In genomic region chr10:102646610-102647432, GRCh38 we compare ENCODE assay signal across 8 cellular contexts. TPM values are rescaled to one million over a fixed set of nuclear protein-coding genes. Genes with fewer than 3 reads are reported as not detected.
DNase-seq lines count a peak whose midpoint lies in the region; ATAC-seq, FAIRE-seq and TF ChIP-seq lines count a peak whose summit lies in the region.

No MANE protein-coding gene starts in this region.

- CTCF ChIA-PET in SK-N-SH (lab: Yijun Ruan, JAX) = interaction anchor here (0.7 to 4.7 kb wide), 6 partner anchors 12 to 142 kb away, joined by 3 to 56 read pairs (median 16); partner anchors contain the start of gene SUFU
- CTCF ChIA-PET in mammary epithelial cell (lab: Charles Lee; ENCODE audit: low non-redundant PET) = no interaction called here

- H3K27ac ChIP-seq in SK-N-SH (ENCODE audit: low read depth in 2 of 2, low read length in 1 of 2) (peak overlapping the region; percentile 92 to 93), mammary epithelial cell (ENCODE audit: insufficient read depth, low read depth, low read length) (peak overlapping the region; percentile 85), layer of hippocampus (ENCODE audit: low read depth, low read length) (peak overlapping the region; percentile 99)

- FAIRE-seq in GM19239 (lab: Jason Lieb, UNC) = peak; percentile 21

- ATAC-seq in GM18517 (IDR thresholded peaks at IDR 0.05; ENCODE audit: unreplicated experiment) = no peak

- H3K27me3 ChIP-seq in SK-N-SH (ENCODE audit: insufficient read depth) (no peaks in the 10 kb centered on the region), mammary epithelial cell (ENCODE audit: insufficient read depth, low read length) (no peaks in the 10 kb centered on the region), layer of hippocampus (ENCODE audit: control insufficient read depth, insufficient read depth, low read length) (no peaks in the 10 kb centered on the region)

- POLR2A ChIA-PET in SK-N-SH (lab: Yijun Ruan, JAX) = interaction anchor here (0.5 to 3.5 kb wide), 4 partner anchors 9 to 883 kb away, joined by 3 to 33 read pairs (median 14); no protein-coding TSS in a partner anchor

- dilution Hi-C loops in mammary epithelial cell (cut with HindIII; ENCODE audit: low sequenced_read_pairs) = no loop called here

- H3K36me3 ChIP-seq in SK-N-SH (replicated peaks in 1 of 2; ENCODE audit: control insufficient read depth in 1 of 2, insufficient read depth in 2 of 2, low read length in 1 of 2) (peaks cover 4 to 6% of the 10 kb centered on the region in 2 experiments), mammary epithelial cell (ENCODE audit: insufficient read depth, low read length) (no peaks in the 10 kb centered on the region)

- H3K4me2 ChIP-seq in SK-N-SH = peak overlapping the region; percentile 96
- H3K4me2 ChIP-seq in mammary epithelial cell (ENCODE audit: insufficient read depth, low read depth, low read length) = peak overlapping the region; percentile 97

- H3F3A ChIP-seq in SK-N-SH (replicated peaks; ENCODE audit: insufficient read depth) = peaks cover 21% of the 10 kb centered on the region

- 55% methylated on average over 17 of the region's 18 CpGs for WGBS in SK-N-SH (ENCODE audit: low lambda C conversion rate)
- WGBS in mammary epithelial cell (ENCODE audit: low coverage, missing lambda C conversion rate) = 28% methylated on average over 9 of the region's 18 CpGs

- in situ Hi-C loops in mammary epithelial cell (cut with MboI; ENCODE audit: low sequenced_read_pairs in 2 of 2) = no loop called here

- H3K4me3 ChIP-seq in SK-N-SH (ENCODE audit: low read depth in 2 of 2, low read length in 1 of 2) (peak overlapping the region; percentile 56 to 99), mammary epithelial cell (replicated peaks in 1 of 3; ENCODE audit: insufficient read depth in 1 of 3, low read depth in 2 of 3, low read length in 3 of 3) (peak overlapping the region; percentile 64 to 86 (median 66))

- H2AFZ ChIP-seq in SK-N-SH (ENCODE audit: low read depth) (no peak overlapping the region), mammary epithelial cell (ENCODE audit: low read depth, low read length) (peak overlapping the region; percentile 70)

- no peak for DNase-seq in GM19239 (ENCODE audit: insufficient read length, low spot score)
- peak; percentile 73 for DNase-seq in SK-N-SH
- DNase-seq in mammary epithelial cell = no peak
- peak; percentile 23 to 42 for DNase-seq in stimulated activated CD4-positive, alpha-beta T cell treated with anti-CD3 and anti-CD28 coated beads, Interleukin-2, amount 100 ng/mL, for 48 hours
- DNase-seq in NCI-H2081 (lab: John Stamatoyannopoulos, UW) = no peak
- no peak for DNase-seq in NCI-H2029 treated with DMSO at 0.1 percent for 48 hours (lab: John Stamatoyannopoulos, UW)

- intact Hi-C loops in mammary epithelial cell (cut with micrococcal nuclease) = loop anchor here (1.0 to 2.0 kb wide), 2 partner anchors 28 to 144 kb away; partner anchors contain the start of gene SUFU

- BruUV-seq in mammary epithelial cell (replicated peaks; lab: Mats Ljungman, UMichigan) = no TSS peak

- H3K4me1 ChIP-seq in SK-N-SH (ENCODE audit: control insufficient read depth in 1 of 2, insufficient read depth in 2 of 2, low read depth in 1 of 2, low read length in 1 of 2) (peaks cover 28 to 52% of the 10 kb centered on the region in 2 experiments; a peak in 3 of 4 replicates), mammary epithelial cell (ENCODE audit: insufficient read depth, low read length) (peaks cover 39% of the 10 kb centered on the region)

- no peak for TF ChIP-seq RAD21 in SK-N-SH (IDR thresholded peaks at IDR 0.05; ENCODE audit: low read length)

- H3K9me3 ChIP-seq in SK-N-SH (no peaks in the 10 kb centered on the region), mammary epithelial cell (replicated peaks; ENCODE audit: insufficient read depth, low read length) (no peaks in the 10 kb centered on the region)

- no peaks in the 10 kb centered on the region for H3K9me2 ChIP-seq in SK-N-SH

- TF ChIP-seq EP300 in SK-N-SH (IDR thresholded peaks at IDR 0.05; ENCODE audit: borderline replicate concordance in 1 of 2, low read depth in 1 of 2, low read length in 1 of 2) = no peak

- peaks cover 68% of the 10 kb centered on the region for H4K20me1 ChIP-seq in SK-N-SH (ENCODE audit: insufficient read depth)
- H4K20me1 ChIP-seq in mammary epithelial cell (ENCODE audit: insufficient read depth, low read length) = no peaks in the 10 kb centered on the region

- H3K79me2 ChIP-seq in SK-N-SH (ENCODE audit: insufficient read depth) (peaks cover 89% of the 10 kb centered on the region), mammary epithelial cell (ENCODE audit: insufficient read depth, low read length) (peaks cover 75% of the 10 kb centered on the region)

- H3K9ac ChIP-seq in SK-N-SH (peak overlapping the region; percentile 99), mammary epithelial cell (ENCODE audit: insufficient read depth, low read length) (peak overlapping the region; percentile 79)

- TF ChIP-seq CTCF in SK-N-SH (IDR thresholded peaks at IDR 0.05) (no peak), mammary epithelial cell (conservative IDR thresholded peaks at IDR 0.05 in 1 of 2, IDR thresholded peaks at IDR 0.05 in 1 of 2; ENCODE audit: extremely low read depth in 1 of 2, insufficient read depth in 1 of 2, low read depth in 1 of 2, low read length in 2 of 2) (no peak)

TF ChIP-seq in SK-N-SH, 30 proteins besides CTCF, POLR2A, EP300 and RAD21:
- TF ChIP-seq MXI1 (IDR thresholded peaks at IDR 0.05; ENCODE audit: low read depth, low read length) (peak; percentile 36; the same call in 1 of the 2 replicates), NFIC (IDR thresholded peaks at IDR 0.05; ENCODE audit: borderline replicate concordance) (no peak), MAX (IDR thresholded peaks at IDR 0.05; ENCODE audit: low read depth) (0 out of 2 replicates have a peak, but pooled peaks have one; percentile 2), POLR2AphosphoS5 (IDR thresholded peaks at IDR 0.05; ENCODE audit: low read depth, low read length) (peak; percentile 61), PBX3 (IDR thresholded peaks at IDR 0.05) (peak; percentile 9; the same call in 1 of the 2 replicates), YY1 (IDR thresholded peaks at IDR 0.05; ENCODE audit: low read depth) (no peak)

RNA-seq across cellular contexts. Expression of gene TRIM8, which starts 2.5 kb away (rescaled TPM):
- 67.0 and 108 TPM in 2 replicates for polyA plus RNA-seq in SK-N-SH (2012; rRNA removed)
- polyA plus RNA-seq in SK-N-SH (2012; cell fraction: cytosol; rRNA removed) = 70.8 and 98.8 TPM in 2 replicates
- 83.2 and 87.9 TPM in 2 replicates for polyA plus RNA-seq in SK-N-SH (2012; cell fraction: nucleus; rRNA removed)
- total RNA-seq in mammary epithelial cell = 10 to 100 TPM; 36.8 to 87.0 TPM
- 61.1 TPM for polyA plus RNA-seq in mammary epithelial cell
- 82.4 TPM for polyA minus RNA-seq in mammary epithelial cell

Comparison
In these comparisons a context has a peak if more than half of its experiments do, and no peak if none do; other contexts are left out.
1. DNase-seq: peak in SK-N-SH (single experiment) and stimulated activated CD4-positive, alpha-beta T cell treated with anti-CD3 and anti-CD28 coated beads, Interleukin-2, amount 100 ng/mL, for 48 hours (2 of 2); none in GM19239 (single experiment), mammary epithelial cell (single experiment), NCI-H2081 (0 of 2) and NCI-H2029 treated with DMSO at 0.1 percent for 48 hours (single experiment).
2. Peak in every context shown above with its lines, with median percentiles within 50 percentile points of each other: H3K27ac ChIP-seq.